Comparison of ENCODE assay signal across 18 cellular contexts in genomic region chr1:85295006-85295431, GRCh38. TPM values are rescaled to one million over a fixed set of nuclear protein-coding genes. Genes with fewer than 3 reads are reported as not detected.
DNase-seq lines count a peak whose midpoint lies in the region; ATAC-seq, FAIRE-seq and TF ChIP-seq lines count a peak whose summit lies in the region.
"Had no signal": no experiment of that assay in that cellular context is flagged by ENCODE, and none has a peak within 500 bp of the region (broad histone marks: within the 10 kb centered on the region; RNA-seq: fewer than 3 reads in every experiment).

No MANE protein-coding gene starts in this region.

- no peak overlapping the region for H3K9ac ChIP-seq in liver (ENCODE audit: low read depth in 1 of 2, low read length in 2 of 2)
- H3K9ac ChIP-seq in HepG2 (ENCODE audit: insufficient read depth, low read depth, low read length) = no peak overlapping the region
- no peak overlapping the region for H3K9ac ChIP-seq in adipocyte (ENCODE audit: low read length)

- POLR2A ChIA-PET in HepG2 (lab: Yijun Ruan, JAX) = no interaction called here

- CTCF ChIA-PET in HepG2 (lab: Yijun Ruan, JAX; ENCODE audit: low intra/inter-chr PET ratio, low total read pairs) = no interaction called here

- DNase-seq in HepG2 (ENCODE audit: low spot score) = no peak
- peak; percentile 36 for DNase-seq in adipocyte (ENCODE audit: low read depth)
- peak; percentile 65 for DNase-seq in fibroblast of peridontal ligament (ENCODE audit: extremely low read depth)
- no peak for DNase-seq in HTR-8/SVneo (ENCODE audit: insufficient read length, low spot score)
- no peak for DNase-seq in SHP77 (lab: John Stamatoyannopoulos, UW)
- DNase-seq in amniotic stem cell (lab: John Stamatoyannopoulos, UW) = no peak
- DNase-seq: activated CD4-positive, alpha-beta T cell treated with anti-CD3 and anti-CD28 coated beads for 4 hours; activated naive CD8-positive, alpha-beta T cell treated with anti-CD3 and anti-CD28 coated beads for 36 hours; CD8-positive, alpha-beta memory T cell; NCI-H187 treated with DMSO at 0.1 percent for 48 hours; NCI-H526 treated with DMSO at 0.1 percent for 48 hours; Peyer's patch; T-helper 17 cell had no signal

- H4K20me1 ChIP-seq in HepG2 (ENCODE audit: insufficient read depth, low read length) = no peaks in the 10 kb centered on the region

- H3K4me3 ChIP-seq in liver (ENCODE audit: low read depth in 1 of 3, low read length in 3 of 3) = no peak overlapping the region
- H3K4me3 ChIP-seq in HepG2 (replicated peaks in 1 of 3; ENCODE audit: insufficient read depth in 1 of 3, low read depth in 2 of 3, low read length in 3 of 3) = no peak overlapping the region
- H3K4me3 ChIP-seq in adipocyte (ENCODE audit: low read length) = no peak overlapping the region
- H3K4me3 ChIP-seq: esophagus muscularis mucosa, Peyer's patch, suprapubic skin had no signal

- no peak overlapping the region for H3K27ac ChIP-seq in liver (ENCODE audit: low read depth in 1 of 2, low read length in 2 of 2)
- H3K27ac ChIP-seq in HepG2 (ENCODE audit: extremely low read length, insufficient read depth, low read length) = no peak overlapping the region
- H3K27ac ChIP-seq: esophagus muscularis mucosa, HL-60, Peyer's patch, suprapubic skin had no signal

- no peaks in the 10 kb centered on the region for H3K36me3 ChIP-seq in liver (ENCODE audit: control insufficient read depth in 4 of 4, insufficient read depth in 3 of 4, low read depth in 1 of 4, low read length in 3 of 4)
- no peaks in the 10 kb centered on the region for H3K36me3 ChIP-seq in HepG2 (replicated peaks in 1 of 2; ENCODE audit: control insufficient read depth in 1 of 2, insufficient read depth in 2 of 2, low read length in 2 of 2)
- H3K36me3 ChIP-seq in adipocyte (ENCODE audit: control insufficient read depth, insufficient read depth, low read length, severe bottlenecking) = no peaks in the 10 kb centered on the region
- H3K36me3 ChIP-seq: esophagus muscularis mucosa, Peyer's patch, suprapubic skin had no signal

- no peaks in the 10 kb centered on the region for H3K79me2 ChIP-seq in HepG2 (ENCODE audit: insufficient read depth, low read length)

- no TSS peak for BruUV-seq in HepG2 (replicated peaks; lab: Mats Ljungman, UMichigan)

- no peak for TF ChIP-seq POLR2A in HepG2 (IDR thresholded peaks at IDR 0.05; ENCODE audit: insufficient read depth in 1 of 2, low read depth in 2 of 2, low read length in 2 of 2)

- H2AFZ ChIP-seq in HepG2 (ENCODE audit: low read length) = no peak overlapping the region

- no peak for FAIRE-seq in HepG2 (lab: Jason Lieb, UNC)
- no peak for FAIRE-seq in HTR-8/SVneo (lab: Jason Lieb, UNC)

- no peak for TF ChIP-seq RAD21 in liver (IDR thresholded peaks at IDR 0.05)
- TF ChIP-seq RAD21 in HepG2 (CRISPR knock-in tag; IDR thresholded peaks at IDR 0.05) = no peak

- no peak for TF ChIP-seq CTCF in liver (IDR thresholded peaks at IDR 0.05; ENCODE audit: low read depth, low read length, missing input control)
- TF ChIP-seq CTCF in HepG2 (CRISPR knock-in tag; IDR thresholded peaks at IDR 0.05) = no peak

- ATAC-seq in HepG2 (no peak), GM19463 (IDR thresholded peaks at IDR 0.05; ENCODE audit: unreplicated experiment) (no peak)
- ATAC-seq: T-helper 17 cell had no signal

- TF ChIP-seq EP300 in HepG2 (IDR thresholded peaks at IDR 0.05; ENCODE audit: low read depth in 2 of 2, low read length in 2 of 2) (no peak), HepG2 (CRISPR knock-in tag; IDR thresholded peaks at IDR 0.05; ENCODE audit: borderline replicate concordance) (no peak)

- H3K4me2 ChIP-seq in HepG2 (ENCODE audit: low read depth, low read length) = no peak overlapping the region

- H3K9me3 ChIP-seq in liver (ENCODE audit: control insufficient read depth in 4 of 4, low read length in 3 of 4) (no peaks in the 10 kb centered on the region), HepG2 (ENCODE audit: low read length) (no peaks in the 10 kb centered on the region), adipocyte (ENCODE audit: control insufficient read depth, low read length) (no peaks in the 10 kb centered on the region)
- H3K9me3 ChIP-seq: esophagus muscularis mucosa, Peyer's patch, suprapubic skin had no signal

- intact Hi-C loops in HepG2 (cut with micrococcal nuclease; ENCODE audit: unreplicated experiment) = no loop called here

- H3K27me3 ChIP-seq in liver (ENCODE audit: control insufficient read depth in 4 of 4, insufficient read depth in 4 of 4, low read length in 3 of 4) (no peaks in the 10 kb centered on the region), HepG2 (ENCODE audit: control insufficient read depth in 1 of 2, insufficient read depth in 2 of 2, low read length in 2 of 2) (0 out of 5 replicates have a peak, but pooled peaks cover 0 to 8% of the 10 kb centered on the region in 2 experiments), adipocyte (replicated peaks; ENCODE audit: control insufficient read depth, insufficient read depth, low read length) (no peaks in the 10 kb centered on the region)
- H3K27me3 ChIP-seq: esophagus muscularis mucosa, Peyer's patch, suprapubic skin had no signal

- H3K4me1 ChIP-seq in liver (ENCODE audit: control insufficient read depth in 4 of 4, insufficient read depth in 4 of 4, low read length in 3 of 4) = no peaks in the 10 kb centered on the region
- peaks cover 20% of the 10 kb centered on the region for H3K4me1 ChIP-seq in HepG2 (ENCODE audit: insufficient read depth, low read length)
- H3K4me1 ChIP-seq in adipocyte (ENCODE audit: control insufficient read depth, insufficient read depth, low read length) = peaks cover 22% of the 10 kb centered on the region

- WGBS in liver = 64% methylated on average over 3 of the region's 3 CpGs
- 10% methylated on average over 3 of the region's 3 CpGs for WGBS in HepG2 (ENCODE audit: low lambda C conversion rate)

- in situ Hi-C loops in HepG2 (cut with HindIII; ENCODE audit: extremely low pct_ligation_motif_present, low pct_unique_long_range_greater_than_20kb) = no loop called here

TF ChIP-seq in liver, 16 proteins besides CTCF, POLR2A, EP300 and RAD21:
- peak; percentile 56 for TF ChIP-seq NR2F2 (IDR thresholded peaks at IDR 0.05)
- no peak for TF ChIP-seq FOXA2 (IDR thresholded peaks at IDR 0.05)

TF ChIP-seq in HepG2, 621 proteins besides CTCF, POLR2A, EP300 and RAD21 (continues in another document):
- TF ChIP-seq SIX1 (CRISPR knock-in tag; IDR thresholded peaks at IDR 0.05; ENCODE audit: borderline replicate concordance) (no peak), ATAD3A (CRISPR knock-in tag; IDR thresholded peaks at IDR 0.05) (no peak), ZNF350 (CRISPR knock-in tag; IDR thresholded peaks at IDR 0.05; ENCODE audit: borderline replicate concordance, low read depth) (no peak), KLF12 (CRISPR knock-in tag; IDR thresholded peaks at IDR 0.05; ENCODE audit: borderline replicate concordance) (no peak)

RNA-seq across cellular contexts. Expression of gene BCL10, which starts 18.6 kb away (rescaled TPM):
- total RNA-seq in liver = 1 to 10 TPM; 6.3 to 8.9 TPM
- polyA plus RNA-seq in liver = 1 to 10 TPM; 3.1 to 8.8 TPM
- total RNA-seq in HepG2 (2016; rRNA removed; fragmentation: Illumina TruSeq; extraction: Trizol) = 14.1 and 20.0 TPM in 2 replicates
- total RNA-seq in HepG2 (2016; cell fraction: cytosol; rRNA removed; fragmentation: Illumina TruSeq; extraction: Trizol; ENCODE audit: low read depth) = 4.5 and 4.9 TPM in 2 replicates
- 13.6 and 16.8 TPM in 2 replicates for total RNA-seq in HepG2 (2016; cell fraction: insoluble cytoplasmic fraction; rRNA removed; fragmentation: Illumina TruSeq; extraction: Trizol)
- 11.2 and 12.0 TPM in 2 replicates for total RNA-seq in HepG2 (2016; cell fraction: membrane; rRNA removed; fragmentation: Illumina TruSeq; extraction: Trizol)
- total RNA-seq in HepG2 (2016; cell fraction: nucleus; rRNA removed; fragmentation: Illumina TruSeq; extraction: Trizol) = 10.9 and 11.5 TPM in 2 replicates
- polyA plus RNA-seq in HepG2 (2011; rRNA removed) = 3.7 and 3.8 TPM in 2 replicates
- polyA plus RNA-seq in HepG2 (2011; cell fraction: cytosol; rRNA removed) = 2.7 TPM in 2 replicates
- 2.7 and 3.0 TPM in 2 replicates for polyA plus RNA-seq in HepG2 (2011; cell fraction: nucleus; rRNA removed)
- polyA plus RNA-seq in HepG2 (2012) = 5.5 and 6.6 TPM in 2 replicates
- 0.95 and 1.2 TPM in 2 replicates for polyA plus RNA-seq in HepG2 (2016; cell fraction: cytosol; fragmentation: Illumina TruSeq; extraction: Trizol; ENCODE audit: low read depth)
- 14.1 and 14.9 TPM in 2 replicates for polyA plus RNA-seq in HepG2 (2016; cell fraction: insoluble cytoplasmic fraction; fragmentation: Illumina TruSeq; extraction: Trizol; ENCODE audit: low read depth)
- 3.2 and 3.8 TPM in 2 replicates for polyA plus RNA-seq in HepG2 (2016; cell fraction: membrane; fragmentation: Illumina TruSeq; extraction: Trizol; ENCODE audit: low read depth)
- 9.1 and 9.7 TPM in 2 replicates for polyA plus RNA-seq in HepG2 (2016; cell fraction: nucleus; fragmentation: Illumina TruSeq; extraction: Trizol; ENCODE audit: insufficient read depth, low read depth)
- polyA minus RNA-seq in HepG2 (2011; rRNA and poly(A)+ RNA removed; ENCODE audit: low replicate concordance) = 6.7 and 7.6 TPM in 2 replicates
- 6.9 and 7.7 TPM in 2 replicates for polyA minus RNA-seq in HepG2 (2011; cell fraction: cytosol; rRNA and poly(A)+ RNA removed)
- polyA minus RNA-seq in HepG2 (2011; cell fraction: nucleus; rRNA and poly(A)+ RNA removed) = 18.7 and 23.1 TPM in 2 replicates

RNA-seq across cellular contexts. Expression of gene C1orf52, which starts 35.6 kb away (rescaled TPM):
- total RNA-seq in liver (1 to 10 TPM; 6.1 to 8.3 TPM), HepG2 (2016; rRNA removed; fragmentation: Illumina TruSeq; extraction: Trizol) (19.4 and 23.0 TPM in 2 replicates)
- polyA plus RNA-seq in liver (10 to 100 TPM in 1 of 2 donors, 1 to 10 TPM in 1; 6.2 to 10.9 TPM), HepG2 (2011; rRNA removed) (25.8 and 27.4 TPM in 2 replicates)
- 3.1 and 4.1 TPM in 2 replicates for total RNA-seq in HepG2 (2016; cell fraction: cytosol; rRNA removed; fragmentation: Illumina TruSeq; extraction: Trizol; ENCODE audit: low read depth)
- total RNA-seq in HepG2 (2016; cell fraction: insoluble cytoplasmic fraction; rRNA removed; fragmentation: Illumina TruSeq; extraction: Trizol) = 17.6 and 28.5 TPM in 2 replicates
- total RNA-seq in HepG2 (2016; cell fraction: membrane; rRNA removed; fragmentation: Illumina TruSeq; extraction: Trizol) = 12.6 and 13.8 TPM in 2 replicates
- total RNA-seq in HepG2 (2016; cell fraction: nucleus; rRNA removed; fragmentation: Illumina TruSeq; extraction: Trizol) = 11.1 and 11.5 TPM in 2 replicates
- polyA plus RNA-seq in HepG2 (2011; cell fraction: cytosol; rRNA removed) = 13.2 and 20.6 TPM in 2 replicates
- 27.9 and 30.9 TPM in 2 replicates for polyA plus RNA-seq in HepG2 (2011; cell fraction: nucleus; rRNA removed)
- polyA plus RNA-seq in HepG2 (2012) = 19.6 and 23.2 TPM in 2 replicates
- 5.2 and 6.2 TPM in 2 replicates for polyA plus RNA-seq in HepG2 (2016; cell fraction: cytosol; fragmentation: Illumina TruSeq; extraction: Trizol; ENCODE audit: low read depth)
- 34.5 and 38.9 TPM in 2 replicates for polyA plus RNA-seq in HepG2 (2016; cell fraction: insoluble cytoplasmic fraction; fragmentation: Illumina TruSeq; extraction: Trizol; ENCODE audit: low read depth)
- polyA plus RNA-seq in HepG2 (2016; cell fraction: membrane; fragmentation: Illumina TruSeq; extraction: Trizol; ENCODE audit: low read depth) = 11.3 and 11.5 TPM in 2 replicates
- 23.9 and 25.0 TPM in 2 replicates for polyA plus RNA-seq in HepG2 (2016; cell fraction: nucleus; fragmentation: Illumina TruSeq; extraction: Trizol; ENCODE audit: insufficient read depth, low read depth)
- 8.4 and 10.7 TPM in 2 replicates for polyA minus RNA-seq in HepG2 (2011; rRNA and poly(A)+ RNA removed; ENCODE audit: low replicate concordance)
- polyA minus RNA-seq in HepG2 (2011; cell fraction: cytosol; rRNA and poly(A)+ RNA removed) = 8.9 and 9.1 TPM in 2 replicates
- polyA minus RNA-seq in HepG2 (2011; cell fraction: nucleus; rRNA and poly(A)+ RNA removed) = 16.0 and 16.9 TPM in 2 replicates

Comparison
In these comparisons a context has a peak if more than half of its experiments do, and no peak if none do; other contexts are left out.
1. DNase-seq: peak in adipocyte (single experiment) and fibroblast of peridontal ligament (single experiment); none in HepG2 (single experiment), HTR-8/SVneo (single experiment), SHP77 (0 of 2) and amniotic stem cell (single experiment).